ENCODE assay signal across 2 cellular contexts in genomic region chrX:20267924-20268701, GRCh38.
TF ChIP-seq lines count a peak whose summit lies in the region.

No MANE protein-coding gene starts in this region.

TF ChIP-seq in WTC11, 78 proteins besides CTCF, POLR2A, EP300 and RAD21 (continued from another document and continues in another):
- TF ChIP-seq AFF4 (CRISPR knock-in tag; IDR thresholded peaks at IDR 0.05; ENCODE audit: borderline replicate concordance) (no peak), SOX15 (CRISPR knock-in tag; IDR thresholded peaks at IDR 0.05) (no peak), ZMAT4 (CRISPR knock-in tag; IDR thresholded peaks at IDR 0.05) (no peak), FOXP4 (CRISPR knock-in tag; IDR thresholded peaks at IDR 0.05) (0 out of 2 replicates have a peak, but pooled peaks have one; percentile 42), IRF1 (CRISPR knock-in tag; IDR thresholded peaks at IDR 0.05) (0 out of 2 replicates have a peak, but pooled peaks have one; percentile 38), NR2C2 (CRISPR knock-in tag; IDR thresholded peaks at IDR 0.05) (no peak), ZNF671 (CRISPR knock-in tag; IDR thresholded peaks at IDR 0.05) (no peak), ARID4B (CRISPR knock-in tag; IDR thresholded peaks at IDR 0.05; ENCODE audit: borderline replicate concordance) (peak; percentile 63), MAX (CRISPR knock-in tag; IDR thresholded peaks at IDR 0.05) (peak; percentile 87), USF2 (CRISPR knock-in tag; IDR thresholded peaks at IDR 0.05) (no peak)

TF ChIP-seq in HepG2, 621 proteins besides CTCF, POLR2A, EP300 and RAD21 (continued from another document):
- TF ChIP-seq ZBTB4 (CRISPR knock-in tag; IDR thresholded peaks at IDR 0.05; ENCODE audit: borderline replicate concordance) (peak; percentile 37; the same call in 1 of the 2 replicates), NR2F6 (IDR thresholded peaks at IDR 0.05) (no peak), NR2F6 (CRISPR knock-in tag; IDR thresholded peaks at IDR 0.05) (no peak), MTA3 (CRISPR knock-in tag; IDR thresholded peaks at IDR 0.05) (no peak), NR2F1 (CRISPR knock-in tag; IDR thresholded peaks at IDR 0.05) (no peak), ZBTB38 (CRISPR knock-in tag; IDR thresholded peaks at IDR 0.05) (peak; percentile 82), FOXC1 (CRISPR knock-in tag; IDR thresholded peaks at IDR 0.05; ENCODE audit: borderline replicate concordance) (no peak), RBFOX2 (IDR thresholded peaks at IDR 0.05; ENCODE audit: low read depth, low read length) (peak; percentile 36; the same call in 1 of the 2 replicates), HNRNPH1 (optimal IDR thresholded peaks at IDR 0.05; ENCODE audit: low read depth, low read length) (no peak), ZNF468 (CRISPR knock-in tag; IDR thresholded peaks at IDR 0.05) (no peak), HDAC1 (CRISPR knock-in tag; IDR thresholded peaks at IDR 0.05) (no peak), E2F2 (CRISPR knock-in tag; IDR thresholded peaks at IDR 0.05; ENCODE audit: borderline replicate concordance) (no peak), ZNF24 (IDR thresholded peaks at IDR 0.05) (no peak), ZNF687 (CRISPR knock-in tag; IDR thresholded peaks at IDR 0.05) (peak; percentile 40)
TF ChIP-seq in HepG2: peak in this region for 5.
